In the genomic region with DNA sequence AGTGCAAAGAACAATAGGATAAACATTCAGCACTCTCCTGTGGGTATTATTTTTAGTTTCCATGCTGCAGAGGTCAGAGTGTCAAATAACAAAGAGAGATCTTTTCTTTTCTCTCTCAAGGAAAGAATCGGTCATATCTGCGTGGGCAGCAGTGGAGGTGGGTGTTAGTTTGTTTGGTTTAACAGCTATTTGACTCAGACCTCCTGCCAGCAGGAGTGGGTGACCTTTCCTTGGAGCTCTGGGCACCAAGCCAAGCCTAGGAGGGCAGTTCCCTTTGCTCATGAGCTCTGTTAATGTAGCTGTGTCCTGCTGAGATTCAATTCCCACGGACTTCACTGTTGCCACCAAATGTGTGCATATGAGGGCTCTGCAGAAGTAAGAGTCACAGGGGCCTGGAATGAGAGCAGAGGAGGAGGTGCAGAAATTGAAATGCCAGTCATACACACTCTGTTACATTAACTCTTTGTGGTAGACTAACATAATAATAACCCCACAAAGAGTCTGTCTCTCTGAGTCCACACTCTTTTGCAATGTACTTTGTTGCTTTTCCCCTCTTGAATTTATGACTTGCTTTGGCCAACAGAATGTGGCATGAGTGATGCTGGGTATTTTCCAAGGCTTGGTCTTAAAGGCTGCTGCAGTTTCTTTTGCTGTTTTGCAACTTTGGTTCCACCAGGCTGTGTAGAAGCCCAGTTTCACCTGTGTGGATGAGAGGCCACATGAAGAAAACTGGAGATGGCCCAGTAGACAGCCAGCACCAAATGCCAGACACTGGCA, we compare ENCODE assay signal across 8 cellular contexts.
DNase-seq lines count a peak whose midpoint lies in the region; ATAC-seq and TF ChIP-seq lines count a peak whose summit lies in the region.

No MANE protein-coding gene starts in this region.

- TF ChIP-seq CTCF in AG09309 (IDR thresholded peaks at IDR 0.05; ENCODE audit: control insufficient read depth, insufficient read depth, low read depth, low read length, missing control alignments), result no peak

- H3K27ac Mint-ChIP-seq in immature natural killer cell, result peak overlapping the region in 1 of 6 donors; percentile 73

- DNase-seq in AG09309 (ENCODE audit: low read depth) (peak; percentile 60), hypothalamus (lab: John Stamatoyannopoulos, UW) (peak in 26 of 51 donors; percentile 7 to 64 (median 30)), immature natural killer cell (no peak), inferior parietal cortex (ENCODE audit: extremely low spot score) (no peak)
- DNase-seq in activated CD8-positive, alpha-beta memory T cell treated with anti-CD3 and anti-CD28 coated beads, Interleukin-2, amount 50 U/mL, for 4 hours, result peak; percentile 27
- peak; percentile 54 for DNase-seq in stimulated activated CD8-positive, alpha-beta memory T cell treated with anti-CD3 and anti-CD28 coated beads, Interleukin-4, amount 100 ng/mL, for 24 hours (ENCODE audit: low read depth)

- no peak overlapping the region for H3K4me3 Mint-ChIP-seq in immature natural killer cell

- H3K4me3 ChIP-seq in AG09309 (ENCODE audit: control insufficient read depth, low read depth, low read length), result no peak overlapping the region

- H3K27ac ChIP-seq in KOPT-K1 (ENCODE audit: low read depth, low read length, poor library complexity, severe bottlenecking), result peak overlapping the region; percentile 2

- H3K9me3 ChIP-seq in KOPT-K1 (ENCODE audit: insufficient read depth, low read length, poor library complexity, severe bottlenecking), result peaks cover 4% of the 10 kb centered on the region

- ATAC-seq in HG02981 (IDR thresholded peaks at IDR 0.05; ENCODE audit: unreplicated experiment), result no peak

- peaks cover 29 to 45% (median 36%) of the 10 kb centered on the region in 3 donors for H3K36me3 Mint-ChIP-seq in immature natural killer cell

- H3K36me3 ChIP-seq in KOPT-K1 (ENCODE audit: insufficient read depth, low read length), result no peaks in the 10 kb centered on the region

- no peaks in the 10 kb centered on the region for H3K9me3 Mint-ChIP-seq in immature natural killer cell

- no peaks in the 10 kb centered on the region for H3K27me3 Mint-ChIP-seq in immature natural killer cell (ENCODE audit: low read depth in 3 of 3)

- peaks cover 0 to 1% of the 10 kb centered on the region in 2 donors for H3K4me1 Mint-ChIP-seq in immature natural killer cell

Comparison
In these comparisons a context has a peak if more than half of its experiments do, and no peak if none do; other contexts are left out.
1. DNase-seq: peak in AG09309 (single experiment), activated CD8-positive, alpha-beta memory T cell treated with anti-CD3 and anti-CD28 coated beads, Interleukin-2, amount 50 U/mL, for 4 hours (single experiment), hypothalamus (26 of 51) and stimulated activated CD8-positive, alpha-beta memory T cell treated with anti-CD3 and anti-CD28 coated beads, Interleukin-4, amount 100 ng/mL, for 24 hours (single experiment); none in immature natural killer cell (0 of 3) and inferior parietal cortex (single experiment).